Comparison of ENCODE assay signal across 8 cellular contexts in genomic region chr4:106369456-106370060, GRCh38. TPM values are rescaled to one million over a fixed set of nuclear protein-coding genes. Genes with fewer than 3 reads are reported as not detected.
A peak's percentile ranks its signal among the peaks of the same experiment; 100 is the strongest.
DNase-seq lines count a peak whose midpoint lies in the region; ATAC-seq lines count a peak whose summit lies in the region.

No MANE protein-coding gene starts in this region.

- DNase-seq in DMS114 treated with DMSO at 0.1 percent for 48 hours (lab: John Stamatoyannopoulos, UW; ENCODE audit: unreplicated experiment) (peak; percentile 19), OCI-M2 (lab: John Stamatoyannopoulos, UW; ENCODE audit: unreplicated experiment) (peak; percentile 7), dermis blood vessel endothelial cell (peak; percentile 90), mucosa of gallbladder (ENCODE audit: low spot score) (peak; percentile 57), GM19240 (ENCODE audit: insufficient read length, low spot score) (no peak), cerebellar nuclear complex (lab: John Stamatoyannopoulos, UW) (no peak)

- ATAC-seq in GM18909 (IDR thresholded peaks at IDR 0.05; ENCODE audit: poor library complexity, unreplicated experiment) (peak; percentile 76), HG03442 (IDR thresholded peaks at IDR 0.05; ENCODE audit: unreplicated experiment) (peak; percentile 80)

RNA-seq across cellular contexts. Expression of gene GIMD1, which starts 1.0 kb away (rescaled TPM):
- not detected in 2 replicates for total RNA-seq in dermis blood vessel endothelial cell
- 34.1 TPM for total RNA-seq in mucosa of gallbladder

RNA-seq across cellular contexts. Expression of gene AIMP1, which starts 53.2 kb away (rescaled TPM):
- total RNA-seq in dermis blood vessel endothelial cell (21.3 and 29.4 TPM in 2 replicates), mucosa of gallbladder (46.0 TPM)

RNA-seq across cellular contexts. Expression of gene TBCK, which starts 53.5 kb away (rescaled TPM):
- total RNA-seq in dermis blood vessel endothelial cell = 34.5 and 44.1 TPM in 2 replicates
- total RNA-seq in mucosa of gallbladder = 70.6 TPM

Comparison
In these comparisons a context has a peak if more than half of its experiments do, and no peak if none do; other contexts are left out.
1. DNase-seq: peak in DMS114 treated with DMSO at 0.1 percent for 48 hours (single experiment), OCI-M2 (single experiment), dermis blood vessel endothelial cell (single experiment) and mucosa of gallbladder (single experiment); none in GM19240 (single experiment) and cerebellar nuclear complex (0 of 2).
2. RNA of gene GIMD1, which starts 1.0 kb away (total RNA-seq): 34.1 TPM in mucosa of gallbladder (single experiment); not detected in dermis blood vessel endothelial cell; every median in the first group is over 10 times any median in the second.